Comparison of ENCODE assay signal across 35 cellular contexts in genomic region chr17:30942311-30943079, GRCh38. TPM values are rescaled to one million over a fixed set of nuclear protein-coding genes. Genes with fewer than 3 reads are reported as not detected.
DNase-seq lines count a peak whose midpoint lies in the region; ATAC-seq and TF ChIP-seq lines count a peak whose summit lies in the region.
"Had no signal": no experiment of that assay in that cellular context is flagged by ENCODE, and none has a peak within 500 bp of the region (broad histone marks: within the 10 kb centered on the region; RNA-seq: fewer than 3 reads in every experiment).

No MANE protein-coding gene starts in this region.

- TF ChIP-seq EP300 in SK-N-SH (IDR thresholded peaks at IDR 0.05; ENCODE audit: borderline replicate concordance in 1 of 2, low read depth in 1 of 2, low read length in 1 of 2) = no peak

- H3K27me3 ChIP-seq in SK-N-SH (ENCODE audit: insufficient read depth) = no peaks in the 10 kb centered on the region
- H3K27me3 ChIP-seq: gastrocnemius medialis, Peyer's patch, right atrium auricular region, upper lobe of right lung had no signal

- no peaks in the 10 kb centered on the region for H3K79me2 ChIP-seq in SK-N-SH (ENCODE audit: insufficient read depth)
- H3K79me2 ChIP-seq: parathyroid adenoma had no signal

- no peak for TF ChIP-seq RAD21 in SK-N-SH (IDR thresholded peaks at IDR 0.05; ENCODE audit: low read length)

- no peak overlapping the region for H2AFZ ChIP-seq in SK-N-SH (ENCODE audit: low read depth)
- H2AFZ ChIP-seq: parathyroid adenoma had no signal

- H3K36me3 Mint-ChIP-seq in activated T-cell treated with anti-CD3 and anti-CD28 coated beads, Interleukin-2, amount 50 U/mL, for 72 hours (ENCODE audit: insufficient read depth in 2 of 2) = peaks cover 0 to 2% of the 10 kb centered on the region in 2 donors
- H3K36me3 Mint-ChIP-seq: activated naive CD8-positive, alpha-beta T cell treated with anti-CD3 and anti-CD28 coated beads for 36 hours had no signal

- no peaks in the 10 kb centered on the region for H3K36me3 ChIP-seq in SK-N-SH (replicated peaks in 1 of 2; ENCODE audit: control insufficient read depth in 1 of 2, insufficient read depth in 2 of 2, low read length in 1 of 2)
- H3K36me3 ChIP-seq: gastrocnemius medialis, Peyer's patch, right atrium auricular region, upper lobe of right lung, WERI-Rb-1 had no signal

- H3K9me2 ChIP-seq in SK-N-SH = no peaks in the 10 kb centered on the region

- WGBS in SK-N-SH (ENCODE audit: low lambda C conversion rate) = 38% methylated on average over 4 of the region's 4 CpGs

- H3K4me1 ChIP-seq in SK-N-SH (ENCODE audit: control insufficient read depth in 1 of 2, insufficient read depth in 2 of 2, low read depth in 1 of 2, low read length in 1 of 2) = no peaks in the 10 kb centered on the region
- H3K4me1 ChIP-seq: gastrocnemius medialis, parathyroid adenoma, Peyer's patch, right atrium auricular region, upper lobe of right lung had no signal

- H3F3A ChIP-seq in SK-N-SH (replicated peaks; ENCODE audit: insufficient read depth) = no peaks in the 10 kb centered on the region

- no peak overlapping the region for H3K4me3 ChIP-seq in SK-N-SH (ENCODE audit: low read depth in 2 of 2, low read length in 1 of 2)
- H3K4me3 ChIP-seq: gastrocnemius medialis, Peyer's patch, right atrium auricular region, upper lobe of right lung had no signal

- CTCF ChIA-PET in SK-N-SH (lab: Yijun Ruan, JAX) (no interaction called here), HEK293T (lab: Yijun Ruan, JAX) (no interaction called here)

- no peaks in the 10 kb centered on the region for H3K9me3 Mint-ChIP-seq in activated T-cell treated with anti-CD3 and anti-CD28 coated beads, Interleukin-2, amount 50 U/mL, for 72 hours
- H3K9me3 Mint-ChIP-seq: activated naive CD8-positive, alpha-beta T cell treated with anti-CD3 and anti-CD28 coated beads for 36 hours; CD4-positive, alpha-beta T cell; central memory CD8-positive, alpha-beta T cell; dendritic cell treated with granulocyte-macrophage colony-stimulating factor and Interleukin-4, amounts not matched to agents 40 ng/mL and 50 ng/mL, for 4 days; memory B cell had no signal

- peak; percentile 57 to 65 for ATAC-seq in activated T-cell treated with anti-CD3 and anti-CD28 coated beads, Interleukin-2, amount 50 U/mL, for 72 hours (replicated peaks in 1 of 2)
- no peak for ATAC-seq in HG03442 (IDR thresholded peaks at IDR 0.05; ENCODE audit: unreplicated experiment)
- ATAC-seq: esophagus mucosa; gastrocnemius medialis; left colon; stimulated activated naive CD8-positive, alpha-beta T cell treated with anti-CD3 and anti-CD28 coated beads, Interleukin-15, Interleukin-2, amounts not matched to agents 100 U/mL and 50 U/mL, for 24 hours; upper lobe of right lung had no signal

- no peak overlapping the region for H3K27ac Mint-ChIP-seq in activated T-cell treated with anti-CD3 and anti-CD28 coated beads, Interleukin-2, amount 50 U/mL, for 72 hours
- H3K27ac Mint-ChIP-seq: activated naive CD8-positive, alpha-beta T cell treated with anti-CD3 and anti-CD28 coated beads for 36 hours; CD4-positive, alpha-beta T cell; dendritic cell treated with granulocyte-macrophage colony-stimulating factor and Interleukin-4, amounts not matched to agents 40 ng/mL and 50 ng/mL, for 4 days; memory B cell had no signal

- no peaks in the 10 kb centered on the region for H3K9me3 ChIP-seq in SK-N-SH
- H3K9me3 ChIP-seq: gastrocnemius medialis, Peyer's patch, right atrium auricular region, upper lobe of right lung had no signal

- H3K27ac ChIP-seq in SK-N-SH (ENCODE audit: low read depth in 2 of 2, low read length in 1 of 2) = no peak overlapping the region; a peak in 1 of 4 replicates
- H3K27ac ChIP-seq: gastrocnemius medialis, HL-60, parathyroid adenoma, Peyer's patch, right atrium auricular region, upper lobe of right lung, WERI-Rb-1 had no signal

- no peak overlapping the region for H3K9ac ChIP-seq in SK-N-SH
- H3K9ac ChIP-seq: parathyroid adenoma had no signal

- no peak overlapping the region for H3K4me3 Mint-ChIP-seq in activated T-cell treated with anti-CD3 and anti-CD28 coated beads, Interleukin-2, amount 50 U/mL, for 72 hours
- H3K4me3 Mint-ChIP-seq: activated naive CD8-positive, alpha-beta T cell treated with anti-CD3 and anti-CD28 coated beads for 36 hours; CD4-positive, alpha-beta T cell; central memory CD8-positive, alpha-beta T cell; dendritic cell treated with granulocyte-macrophage colony-stimulating factor and Interleukin-4, amounts not matched to agents 40 ng/mL and 50 ng/mL, for 4 days; memory B cell had no signal

- peak; percentile 27; the same call in 1 of the 2 replicates for TF ChIP-seq CTCF in SK-N-SH (IDR thresholded peaks at IDR 0.05)

- H3K27me3 Mint-ChIP-seq in activated T-cell treated with anti-CD3 and anti-CD28 coated beads, Interleukin-2, amount 50 U/mL, for 72 hours (ENCODE audit: low read depth) = no peaks in the 10 kb centered on the region
- H3K27me3 Mint-ChIP-seq: activated naive CD8-positive, alpha-beta T cell treated with anti-CD3 and anti-CD28 coated beads for 36 hours; CD4-positive, alpha-beta T cell; central memory CD8-positive, alpha-beta T cell; dendritic cell treated with granulocyte-macrophage colony-stimulating factor and Interleukin-4, amounts not matched to agents 40 ng/mL and 50 ng/mL, for 4 days; memory B cell had no signal

- no peak overlapping the region for H3K4me2 ChIP-seq in SK-N-SH

- peaks cover 6% of the 10 kb centered on the region for H3K4me1 Mint-ChIP-seq in activated T-cell treated with anti-CD3 and anti-CD28 coated beads, Interleukin-2, amount 50 U/mL, for 72 hours (ENCODE audit: low read depth)
- H3K4me1 Mint-ChIP-seq: central memory CD8-positive, alpha-beta T cell had no signal

- POLR2A ChIA-PET in SK-N-SH (lab: Yijun Ruan, JAX) = no interaction called here
- POLR2A ChIA-PET in HEK293T (lab: Yijun Ruan, JAX) = no interaction called here

- DNase-seq in activated T-cell treated with anti-CD3 and anti-CD28 coated beads, Interleukin-2, amount 50 U/mL, for 72 hours = no peak
- DNase-seq in activated T-cell treated with anti-CD3 and anti-CD28 coated beads, Interleukin-2, amount 50 U/mL, for 1 hour = no peak
- DNase-seq in SK-N-SH = no peak
- DNase-seq in fibroblast of peridontal ligament (ENCODE audit: extremely low read depth) = peak; percentile 47
- DNase-seq in epidermal melanocyte (ENCODE audit: insufficient read length, low spot score) = no peak
- no peak for DNase-seq in foreskin melanocyte
- DNase-seq in HEK293T (ENCODE audit: extremely low spot score) = no peak
- DNase-seq: 8988T; activated CD4-positive, alpha-beta T cell treated with anti-CD3 and anti-CD28 coated beads for 48 hours; activated gamma-delta T cell; activated naive CD8-positive, alpha-beta T cell treated with anti-CD3 and anti-CD28 coated beads for 36 hours; AML-193; CD4-positive, alpha-beta T cell; DMS 273 treated with DMSO at 0.1 percent for 48 hours; gastrocnemius medialis; hippocampal formation; Kasumi-1; left colon; NCI-H1436 treated with DMSO at 0.1 percent for 48 hours; NCI-H2107; NCI-H446 treated with DMSO at 0.1 percent for 48 hours; NCI-H774; Peyer's patch; stimulated activated CD4-positive, alpha-beta T cell treated with anti-CD3 and anti-CD28 coated beads, Interleukin-1b, Interleukin-23, amount 100 ng/mL, for 48 hours; stimulated activated naive CD8-positive, alpha-beta T cell treated with anti-CD3 and anti-CD28 coated beads, Interleukin-15, Interleukin-2, amounts not matched to agents 100 U/mL and 50 U/mL, for 24 hours; upper lobe of right lung; WERI-Rb-1 had no signal

- no peaks in the 10 kb centered on the region for H4K20me1 ChIP-seq in SK-N-SH (ENCODE audit: insufficient read depth)

TF ChIP-seq in SK-N-SH, 30 proteins besides CTCF, POLR2A, EP300 and RAD21:
- TF ChIP-seq TCF12 (IDR thresholded peaks at IDR 0.05) (peak; percentile 36; the same call in 1 of the 2 replicates), FOXM1 (IDR thresholded peaks at IDR 0.05; ENCODE audit: low read depth) (no peak), MEF2A (IDR thresholded peaks at IDR 0.05; ENCODE audit: borderline replicate concordance, low read depth) (no peak), TEAD4 (IDR thresholded peaks at IDR 0.05; ENCODE audit: borderline replicate concordance, insufficient read depth) (no peak), JUND (IDR thresholded peaks at IDR 0.05) (no peak), GABPA (IDR thresholded peaks at IDR 0.05; ENCODE audit: low read depth) (no peak)

TF ChIP-seq in HEK293T, 16 proteins besides CTCF, POLR2A, EP300 and RAD21 (continues in another document):
- TF ChIP-seq SUZ12 (IDR thresholded peaks at IDR 0.05) (no peak), CTBP1 (IDR thresholded peaks at IDR 0.05; ENCODE audit: borderline replicate concordance) (no peak), ARNT (IDR thresholded peaks at IDR 0.05) (no peak), L3MBTL2 (conservative IDR thresholded peaks at IDR 0.05) (no peak), PKNOX1 (IDR thresholded peaks at IDR 0.05) (no peak), FOXA1 (IDR thresholded peaks at IDR 0.05) (no peak), NFRKB (IDR thresholded peaks at IDR 0.05) (no peak), ZNF384 (IDR thresholded peaks at IDR 0.05) (no peak), ELF4 (IDR thresholded peaks at IDR 0.05) (no peak), FOXM1 (IDR thresholded peaks at IDR 0.05; ENCODE audit: borderline replicate concordance) (no peak)

RNA-seq across cellular contexts. Expression of gene ADAP2, which starts 20.8 kb away (rescaled TPM):
- total RNA-seq in activated T-cell treated with anti-CD3 and anti-CD28 coated beads, Interleukin-2, amount 50 U/mL, for 72 hours = 1 to 10 TPM; 1.5 to 1.8 TPM
- polyA plus RNA-seq in SK-N-SH (2012; rRNA removed) = 0.39 and 0.42 TPM in 2 replicates
- polyA plus RNA-seq in SK-N-SH (2012; cell fraction: cytosol; rRNA removed) = 0.22 TPM in 2 replicates
- 0.46 and 0.74 TPM in 2 replicates for polyA plus RNA-seq in SK-N-SH (2012; cell fraction: nucleus; rRNA removed)

RNA-seq across cellular contexts. Expression of gene RNF135, which starts 28.3 kb away (rescaled TPM):
- 10 to 100 TPM; 11.7 to 12.3 TPM for total RNA-seq in activated T-cell treated with anti-CD3 and anti-CD28 coated beads, Interleukin-2, amount 50 U/mL, for 72 hours
- polyA plus RNA-seq in SK-N-SH (2012; rRNA removed) = not detected in 2 replicates
- polyA plus RNA-seq in SK-N-SH (2012; cell fraction: cytosol; rRNA removed) = 0.03 TPM in 1 of 2 replicates, not detected in the other
- polyA plus RNA-seq in SK-N-SH (2012; cell fraction: nucleus; rRNA removed) = 0.05 TPM in 1 of 2 replicates, not detected in the other

RNA-seq across cellular contexts. Expression of gene TEFM, which starts 36.5 kb away (rescaled TPM):
- 10 to 100 TPM in 1 of 2 donors, 1 to 10 TPM in 1; 9.0 to 10.4 TPM for total RNA-seq in activated T-cell treated with anti-CD3 and anti-CD28 coated beads, Interleukin-2, amount 50 U/mL, for 72 hours
- polyA plus RNA-seq in SK-N-SH (2012; rRNA removed) = 4.4 and 9.3 TPM in 2 replicates
- 8.0 and 8.3 TPM in 2 replicates for polyA plus RNA-seq in SK-N-SH (2012; cell fraction: cytosol; rRNA removed)
- 3.1 and 9.0 TPM in 2 replicates for polyA plus RNA-seq in SK-N-SH (2012; cell fraction: nucleus; rRNA removed)
